In genomic region chr3:128485283-128486156, GRCh38 we compare ENCODE assay signal across 12 cellular contexts. TPM values are rescaled to one million over a fixed set of nuclear protein-coding genes. Genes with fewer than 3 reads are reported as not detected.
DNase-seq lines count a peak whose midpoint lies in the region; ATAC-seq and TF ChIP-seq lines count a peak whose summit lies in the region.
"Had no signal": no experiment of that assay in that cellular context is flagged by ENCODE, and none has a peak within 500 bp of the region (broad histone marks: within the 10 kb centered on the region; RNA-seq: fewer than 3 reads in every experiment).

No MANE protein-coding gene starts in this region.

- H3K36me3 Mint-ChIP-seq in activated naive CD8-positive, alpha-beta T cell = no peaks in the 10 kb centered on the region
- H3K36me3 Mint-ChIP-seq in activated naive CD8-positive, alpha-beta T cell treated with anti-CD3 and anti-CD28 coated beads for 36 hours = no peaks in the 10 kb centered on the region
- H3K36me3 Mint-ChIP-seq in brain = no peaks in the 10 kb centered on the region
- H3K36me3 Mint-ChIP-seq: naive B cell had no signal

- peak overlapping the region; percentile 89 to 94 (median 90) for H3K27ac ChIP-seq in upper lobe of left lung
- no peak overlapping the region for H3K27ac ChIP-seq in tibial nerve

- no peak for ATAC-seq in upper lobe of left lung (ENCODE audit: low FRiP score in 2 of 2)

- TF ChIP-seq CTCF in brain (conservative IDR thresholded peaks at IDR 0.05) (no peak), upper lobe of left lung (IDR thresholded peaks at IDR 0.05) (no peak), tibial nerve (IDR thresholded peaks at IDR 0.05) (no peak)

- H3K27me3 ChIP-seq in upper lobe of left lung (peaks cover 0 to 92% (median 54%) of the 10 kb centered on the region in 4 donors), tibial nerve (peaks cover 6 to 100% of the 10 kb centered on the region in 2 donors)

- H3K27me3 Mint-ChIP-seq in activated naive CD8-positive, alpha-beta T cell = peaks cover 32% of the 10 kb centered on the region
- H3K27me3 Mint-ChIP-seq in activated naive CD8-positive, alpha-beta T cell treated with anti-CD3 and anti-CD28 coated beads for 36 hours = peaks cover 88% of the 10 kb centered on the region
- H3K27me3 Mint-ChIP-seq in brain = peaks cover 100% of the 10 kb centered on the region

- H3K9me3 ChIP-seq in upper lobe of left lung = no peaks in the 10 kb centered on the region
- no peaks in the 10 kb centered on the region for H3K9me3 ChIP-seq in tibial nerve

- TF ChIP-seq EP300 in upper lobe of left lung (IDR thresholded peaks at IDR 0.05) (no peak), tibial nerve (IDR thresholded peaks at IDR 0.05) (no peak)

- TF ChIP-seq POLR2A in upper lobe of left lung (IDR thresholded peaks at IDR 0.05) (no peak), tibial nerve (IDR thresholded peaks at IDR 0.05) (no peak)

- H3K9me3 Mint-ChIP-seq in activated naive CD8-positive, alpha-beta T cell (ENCODE audit: low read depth) = no peaks in the 10 kb centered on the region
- H3K9me3 Mint-ChIP-seq in activated naive CD8-positive, alpha-beta T cell treated with anti-CD3 and anti-CD28 coated beads for 36 hours = no peaks in the 10 kb centered on the region
- no peaks in the 10 kb centered on the region for H3K9me3 Mint-ChIP-seq in brain
- H3K9me3 Mint-ChIP-seq: stimulated activated naive CD8-positive, alpha-beta T cell treated with anti-CD3 and anti-CD28 coated beads, Interleukin-15, Interleukin-2, amounts not matched to agents 100 ng/mL and 50 ng/mL, for 24 hours had no signal

- H3K4me1 Mint-ChIP-seq in activated naive CD8-positive, alpha-beta T cell (ENCODE audit: low read depth) = peaks cover 36% of the 10 kb centered on the region
- H3K4me1 Mint-ChIP-seq in activated naive CD8-positive, alpha-beta T cell treated with anti-CD3 and anti-CD28 coated beads for 36 hours = peaks cover 29% of the 10 kb centered on the region
- H3K4me1 Mint-ChIP-seq in brain = peaks cover 46% of the 10 kb centered on the region

- no peak for DNase-seq in activated naive CD8-positive, alpha-beta T cell treated with anti-CD3 and anti-CD28 coated beads for 36 hours
- DNase-seq in lung microvascular endothelial cell (ENCODE audit: low read depth in 2 of 2) (peak; percentile 50 to 60), upper lobe of left lung (peak in 1 of 2 donors; percentile 66), tibial nerve (ENCODE audit: low spot score in 2 of 2) (no peak), GF-D8 (lab: John Stamatoyannopoulos, UW) (no peak)
- no peak for DNase-seq in stimulated activated CD4-positive, alpha-beta T cell treated with anti-CD3 and anti-CD28 coated beads, Interleukin-12 subunit alpha, Interleukin-12 subunit beta, amount 100 ng/mL, for 4 hours
- DNase-seq: cerebellar nuclear complex, naive B cell, NCI-H1436 treated with DMSO at 0.1 percent for 48 hours had no signal

- H3K4me3 ChIP-seq in upper lobe of left lung (peak overlapping the region; percentile 52 to 69 (median 64)), tibial nerve (peak overlapping the region in 1 of 4 donors; percentile 54)

- H3K27ac Mint-ChIP-seq in activated naive CD8-positive, alpha-beta T cell = no peak overlapping the region
- H3K27ac Mint-ChIP-seq in activated naive CD8-positive, alpha-beta T cell treated with anti-CD3 and anti-CD28 coated beads for 36 hours = no peak overlapping the region
- no peak overlapping the region for H3K27ac Mint-ChIP-seq in brain
- H3K27ac Mint-ChIP-seq: stimulated activated naive CD8-positive, alpha-beta T cell treated with anti-CD3 and anti-CD28 coated beads, Interleukin-15, Interleukin-2, amounts not matched to agents 100 ng/mL and 50 ng/mL, for 24 hours had no signal

- WGBS in upper lobe of left lung, 2 donors = 29 to 32% methylated on average over 16 to 29 of the region's 29 CpGs
- 22 to 35% methylated on average over 26 to 29 of the region's 29 CpGs for WGBS in tibial nerve, 2 donors

- H3K36me3 ChIP-seq in upper lobe of left lung (peaks cover 0 to 42% (median 5%) of the 10 kb centered on the region in 4 donors), tibial nerve (no peaks in the 10 kb centered on the region)

- H3K4me3 Mint-ChIP-seq in activated naive CD8-positive, alpha-beta T cell = peak overlapping the region; percentile 27
- H3K4me3 Mint-ChIP-seq in activated naive CD8-positive, alpha-beta T cell treated with anti-CD3 and anti-CD28 coated beads for 36 hours = no peak overlapping the region
- H3K4me3 Mint-ChIP-seq in brain = peak overlapping the region in 3 of 5 experiments; percentile 43 to 75 (median 56)

- H3K4me1 ChIP-seq in upper lobe of left lung (peaks cover 52 to 71% (median 60%) of the 10 kb centered on the region in 4 donors), tibial nerve (peaks cover 0 to 74% (median 37%) of the 10 kb centered on the region in 4 donors)

RNA-seq across cellular contexts. Expression of gene GATA2, which starts 7.5 kb away (rescaled TPM):
- total RNA-seq in activated naive CD8-positive, alpha-beta T cell treated with anti-CD3 and anti-CD28 coated beads for 36 hours = under 1 TPM in 1 of 2 experiments, not detected in 1; 0.24 TPM
- 3.7 TPM for polyA plus RNA-seq in brain (ENCODE audit: insufficient read depth, low read depth, low replicate concordance)
- total RNA-seq in lung microvascular endothelial cell (7.8 and 11.3 TPM in 2 replicates), upper lobe of left lung (10 to 100 TPM; 17.8 to 97.0 (median 63.0) TPM), tibial nerve (10 to 100 TPM in 3 of 4 donors, 1 to 10 TPM in 1; 8.1 to 24.7 (median 15.9) TPM)

RNA-seq across cellular contexts. Expression of gene DNAJB8, which starts 18.8 kb away (rescaled TPM):
- not detected for total RNA-seq in activated naive CD8-positive, alpha-beta T cell treated with anti-CD3 and anti-CD28 coated beads for 36 hours
- not detected for polyA plus RNA-seq in brain (ENCODE audit: insufficient read depth, low read depth, low replicate concordance)
- not detected in 2 replicates for total RNA-seq in lung microvascular endothelial cell
- total RNA-seq in upper lobe of left lung = not detected
- not detected for total RNA-seq in tibial nerve

Comparison
In these comparisons a context has a peak if more than half of its experiments do, and no peak if none do; other contexts are left out.
1. DNase-seq: peak in lung microvascular endothelial cell (2 of 2); none in activated naive CD8-positive, alpha-beta T cell treated with anti-CD3 and anti-CD28 coated beads for 36 hours (single experiment), tibial nerve (0 of 2), stimulated activated CD4-positive, alpha-beta T cell treated with anti-CD3 and anti-CD28 coated beads, Interleukin-12 subunit alpha, Interleukin-12 subunit beta, amount 100 ng/mL, for 4 hours (single experiment) and GF-D8 (single experiment).
2. H3K27ac ChIP-seq: peak in upper lobe of left lung (4 of 4); none in tibial nerve (0 of 4).